Comparison of ENCODE assay signal across 8 cellular contexts in the genomic region with DNA sequence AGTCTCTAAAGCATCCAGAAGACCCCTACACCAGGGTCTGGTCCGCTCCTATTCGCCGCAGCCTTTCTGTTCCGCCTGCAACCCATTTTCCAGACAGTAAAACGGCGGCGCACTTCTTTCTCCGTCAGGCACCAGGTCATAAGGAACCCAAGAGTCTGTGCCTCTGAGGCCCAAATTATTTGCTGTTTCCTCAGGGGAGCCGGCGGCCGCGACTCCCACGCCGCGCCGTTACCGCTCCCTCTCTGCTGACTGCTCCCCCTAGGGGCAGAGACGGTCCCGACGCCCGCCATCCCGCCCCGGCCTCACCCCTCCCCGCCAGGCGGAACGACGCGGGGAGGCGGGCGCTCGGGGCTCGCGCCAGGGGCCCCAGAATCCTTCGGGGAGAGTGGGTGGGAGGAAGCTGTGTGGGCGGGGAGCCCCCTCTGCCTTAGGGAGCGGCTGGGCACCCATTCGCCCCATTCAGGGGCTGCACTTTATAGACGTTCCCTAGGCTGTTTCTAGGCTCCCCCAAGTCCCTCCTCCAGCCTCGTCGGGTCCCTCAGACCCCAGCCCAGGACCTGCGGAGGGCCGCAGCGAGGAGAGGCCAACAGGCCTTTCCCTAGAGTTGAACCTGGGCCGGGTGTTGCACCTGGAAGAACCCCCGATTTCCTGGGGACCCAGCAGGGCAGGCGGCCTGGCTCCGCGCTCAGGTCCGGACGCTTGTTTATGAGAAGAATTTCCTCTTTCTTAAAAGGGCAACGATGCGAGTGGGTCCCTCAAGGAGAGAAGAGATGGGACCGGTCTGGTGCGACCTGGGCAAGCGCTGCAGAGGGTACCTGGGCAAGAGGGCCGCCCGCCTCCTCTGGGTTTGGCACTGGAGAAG. TPM values are rescaled to one million over a fixed set of nuclear protein-coding genes. Genes with fewer than 3 reads are reported as not detected.
DNase-seq lines count a peak whose midpoint lies in the region; ATAC-seq lines count a peak whose summit lies in the region.

No MANE protein-coding gene starts in this region.

- H3K9me3 ChIP-seq in effector memory CD4-positive, alpha-beta T cell (ENCODE audit: control insufficient read depth, low read length) = no peaks in the 10 kb centered on the region

- H3K9me3 Mint-ChIP-seq in memory B cell = no peaks in the 10 kb centered on the region

- peak overlapping the region; percentile 92 for H3K27ac ChIP-seq in effector memory CD4-positive, alpha-beta T cell (ENCODE audit: insufficient read depth, low read length, poor library complexity, severe bottlenecking)

- DNase-seq in COLO829 (ENCODE audit: low spot score) = peak; percentile 50
- peak; percentile 96 for DNase-seq in HT-29 (ENCODE audit: low spot score)
- DNase-seq in NK-92 (lab: John Stamatoyannopoulos, UW; ENCODE audit: unreplicated experiment) = peak; percentile 49
- peak; percentile 86 to 90 for DNase-seq in activated CD8-positive, alpha-beta memory T cell treated with anti-CD3 and anti-CD28 coated beads for 4 hours (ENCODE audit: low read depth in 2 of 2)
- DNase-seq in effector memory CD4-positive, alpha-beta T cell = peak; percentile 90 to 92 (median 91)
- DNase-seq in memory B cell (ENCODE audit: low spot score in 2 of 2) = peak; percentile 95 to 98
- DNase-seq in stimulated activated CD8-positive, alpha-beta memory T cell treated with anti-CD3 and anti-CD28 coated beads, Interleukin-12 subunit alpha, Interleukin-12 subunit beta, amount 100 ng/mL, for 24 hours (ENCODE audit: extremely low read depth) = peak; percentile 80

- H3K27ac Mint-ChIP-seq in memory B cell = peak overlapping the region; percentile 94

- H3K4me1 Mint-ChIP-seq in memory B cell = peaks cover 25% of the 10 kb centered on the region

- H3K27me3 Mint-ChIP-seq in memory B cell = no peaks in the 10 kb centered on the region

- H3K27me3 ChIP-seq in effector memory CD4-positive, alpha-beta T cell (replicated peaks; ENCODE audit: control insufficient read depth, insufficient read depth, low read length, poor library complexity, severe bottlenecking) = no peaks in the 10 kb centered on the region

- no peaks in the 10 kb centered on the region for H3K36me3 Mint-ChIP-seq in memory B cell

- no peaks in the 10 kb centered on the region for H3K36me3 ChIP-seq in effector memory CD4-positive, alpha-beta T cell (ENCODE audit: control insufficient read depth, insufficient read depth, low read length)

- peak overlapping the region; percentile 59 for H3K4me3 ChIP-seq in effector memory CD4-positive, alpha-beta T cell (ENCODE audit: insufficient read depth, low read depth, low read length, poor library complexity, severe bottlenecking)

- peaks cover 34% of the 10 kb centered on the region for H3K4me1 ChIP-seq in effector memory CD4-positive, alpha-beta T cell (ENCODE audit: control insufficient read depth, insufficient read depth, low read length, poor library complexity, severe bottlenecking)

- ATAC-seq in GM21360 (IDR thresholded peaks at IDR 0.05; ENCODE audit: unreplicated experiment) = peak; percentile 53
- peak; percentile 76 for ATAC-seq in memory B cell (ENCODE audit: low read depth)

- H3K4me3 Mint-ChIP-seq in memory B cell = peak overlapping the region; percentile 94

RNA-seq across cellular contexts. Expression of gene CTDSP1, which starts 3.6 kb away (rescaled TPM):
- 132 and 151 TPM in 2 replicates for total RNA-seq in HT-29 (2014; rRNA removed; shearing (Covaris generic))

RNA-seq across cellular contexts. Expression of gene SLC11A1, which starts 14.0 kb away (rescaled TPM):
- total RNA-seq in HT-29 (2014; rRNA removed; shearing (Covaris generic)) = 0.33 and 0.86 TPM in 2 replicates

RNA-seq across cellular contexts. Expression of gene VIL1, which starts 22.9 kb away (rescaled TPM):
- total RNA-seq in HT-29 (2014; rRNA removed; shearing (Covaris generic)) = 230 and 247 TPM in 2 replicates

RNA-seq across cellular contexts. Expression of gene CATIP, which starts 39.4 kb away (rescaled TPM):
- total RNA-seq in HT-29 (2014; rRNA removed; shearing (Covaris generic)) = 1.6 TPM in 1 of 2 replicates, not detected in the other

Comparison
In these comparisons a context has a peak if more than half of its experiments do, and no peak if none do; other contexts are left out.
1. Peak in every context shown above with its lines: DNase-seq, ATAC-seq, H3K4me3 ChIP-seq and H3K27ac ChIP-seq.